Comparison of ENCODE assay signal across 9 cellular contexts in the genomic region with DNA sequence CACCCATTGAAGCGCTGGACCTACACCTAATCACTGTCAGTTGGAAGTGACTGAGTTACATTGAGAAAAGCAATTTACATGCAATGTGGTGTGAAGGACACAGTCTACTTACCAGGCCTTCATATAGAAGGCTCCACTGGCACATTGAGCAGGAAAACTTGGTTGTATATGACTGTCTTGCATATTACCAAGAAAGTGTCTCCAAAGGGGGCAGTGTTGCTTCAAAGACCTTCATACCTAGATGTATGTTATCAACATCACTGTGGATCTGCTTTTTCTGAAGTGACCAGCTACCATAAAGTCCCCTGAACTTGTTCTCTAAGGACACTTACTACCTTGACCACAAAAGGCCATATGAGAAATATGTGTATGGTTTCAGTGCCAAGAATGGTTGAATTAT.
DNase-seq lines count a peak whose midpoint lies in the region; ATAC-seq lines count a peak whose summit lies in the region.
"Had no signal": no experiment of that assay in that cellular context is flagged by ENCODE, and none has a peak within 500 bp of the region (broad histone marks: within the 10 kb centered on the region; RNA-seq: fewer than 3 reads in every experiment).

No MANE protein-coding gene starts in this region.

- peaks cover 53% of the 10 kb centered on the region for H3K4me1 Mint-ChIP-seq in activated T-cell treated with anti-CD3 and anti-CD28 coated beads, Interleukin-2, amount 50 U/mL, for 24 hours (ENCODE audit: low read depth)
- H3K4me1 Mint-ChIP-seq in activated naive CD4-positive, alpha-beta T cell treated with anti-CD3 and anti-CD28 coated beads for 36 hours (ENCODE audit: low read depth), result peaks cover 42% of the 10 kb centered on the region

- no peak overlapping the region for H3K4me3 Mint-ChIP-seq in activated T-cell treated with anti-CD3 and anti-CD28 coated beads, Interleukin-2, amount 50 U/mL, for 24 hours
- no peak overlapping the region for H3K4me3 Mint-ChIP-seq in activated naive CD4-positive, alpha-beta T cell treated with anti-CD3 and anti-CD28 coated beads for 36 hours

- no peaks in the 10 kb centered on the region for H3K9me3 Mint-ChIP-seq in activated T-cell treated with anti-CD3 and anti-CD28 coated beads, Interleukin-2, amount 50 U/mL, for 24 hours
- no peaks in the 10 kb centered on the region for H3K9me3 Mint-ChIP-seq in activated naive CD4-positive, alpha-beta T cell treated with anti-CD3 and anti-CD28 coated beads for 36 hours

- CTCF ChIA-PET in activated naive CD4-positive, alpha-beta T cell treated with anti-CD3 and anti-CD28 coated beads for 36 hours (lab: Charles Lee), result interaction anchor here (0.6 to 8.3 kb wide), 16 partner anchors 11 to 137 kb away, joined by 3 to 128 read pairs (median 4); a partner anchor contains a TSS

- intact Hi-C loops in activated naive CD4-positive, alpha-beta T cell treated with anti-CD3 and anti-CD28 coated beads for 36 hours (cut with micrococcal nuclease), result loop anchor here (1.0 to 2.0 kb wide), 4 partner anchors 37 to 797 kb away; no protein-coding TSS in a partner anchor

- H3K27ac Mint-ChIP-seq in activated T-cell treated with anti-CD3 and anti-CD28 coated beads, Interleukin-2, amount 50 U/mL, for 24 hours, result no peak overlapping the region
- H3K27ac Mint-ChIP-seq in activated naive CD4-positive, alpha-beta T cell treated with anti-CD3 and anti-CD28 coated beads for 36 hours, result peak overlapping the region; percentile 71

- no peaks in the 10 kb centered on the region for H3K27me3 Mint-ChIP-seq in activated T-cell treated with anti-CD3 and anti-CD28 coated beads, Interleukin-2, amount 50 U/mL, for 24 hours
- H3K27me3 Mint-ChIP-seq in activated naive CD4-positive, alpha-beta T cell treated with anti-CD3 and anti-CD28 coated beads for 36 hours (ENCODE audit: low read depth), result no peaks in the 10 kb centered on the region

- DNase-seq in activated T-cell treated with anti-CD3 and anti-CD28 coated beads for 4 hours (peak; percentile 42), NCI-H2171 (lab: John Stamatoyannopoulos, UW) (no peak), DMS153 (lab: John Stamatoyannopoulos, UW) (no peak)
- DNase-seq in activated T-cell treated with anti-CD3 and anti-CD28 coated beads, Interleukin-2, amount 50 U/mL, for 24 hours, result no peak
- DNase-seq in activated naive CD4-positive, alpha-beta T cell treated with anti-CD3 and anti-CD28 coated beads for 36 hours, result peak; percentile 67
- peak; percentile 35 for DNase-seq in stimulated activated CD8-positive, alpha-beta memory T cell treated with anti-CD3 and anti-CD28 coated beads, Interleukin-4, amount 100 ng/mL, for 48 hours
- DNase-seq in effector CD8-positive, alpha-beta T cell (lab: John Stamatoyannopoulos, UW), result no peak
- DNase-seq: MG63 had no signal

- peaks cover 5% of the 10 kb centered on the region for H3K36me3 Mint-ChIP-seq in activated T-cell treated with anti-CD3 and anti-CD28 coated beads, Interleukin-2, amount 50 U/mL, for 24 hours (ENCODE audit: low read depth)
- peaks cover 2% of the 10 kb centered on the region for H3K36me3 Mint-ChIP-seq in activated naive CD4-positive, alpha-beta T cell treated with anti-CD3 and anti-CD28 coated beads for 36 hours (ENCODE audit: low read depth)

- peak; percentile 54 for ATAC-seq in HG03342 (IDR thresholded peaks at IDR 0.05; ENCODE audit: unreplicated experiment)

Comparison
In these comparisons a context has a peak if more than half of its experiments do, and no peak if none do; other contexts are left out.
1. DNase-seq: peak in activated T-cell treated with anti-CD3 and anti-CD28 coated beads for 4 hours (single experiment), activated naive CD4-positive, alpha-beta T cell treated with anti-CD3 and anti-CD28 coated beads for 36 hours (single experiment) and stimulated activated CD8-positive, alpha-beta memory T cell treated with anti-CD3 and anti-CD28 coated beads, Interleukin-4, amount 100 ng/mL, for 48 hours (single experiment); none in activated T-cell treated with anti-CD3 and anti-CD28 coated beads, Interleukin-2, amount 50 U/mL, for 24 hours (single experiment), effector CD8-positive, alpha-beta T cell (single experiment), NCI-H2171 (single experiment) and DMS153 (single experiment).